34 cellular contexts compared by ENCODE assay signal in genomic region chr2:168097431-168097830, GRCh38.
DNase-seq lines count a peak whose midpoint lies in the region; ATAC-seq and TF ChIP-seq lines count a peak whose summit lies in the region.
"Had no signal": no experiment of that assay in that cellular context is flagged by ENCODE, and none has a peak within 500 bp of the region (broad histone marks: within the 10 kb centered on the region; RNA-seq: fewer than 3 reads in every experiment).

No MANE protein-coding gene starts in this region.

- H3K4me3 ChIP-seq in HEK293 (ENCODE audit: low read depth, low read length): no peak overlapping the region
- H3K4me3 ChIP-seq: A549, neural progenitor cell, pancreas, SJSA1, skin epidermis, thoracic aorta, vagina had no signal

- H3K4me1 ChIP-seq in HEK293 (ENCODE audit: control insufficient read depth, insufficient read depth, low read length): no peaks in the 10 kb centered on the region
- H3K4me1 ChIP-seq: A549, neural progenitor cell, pancreas, SJSA1, vagina had no signal

- POLR2A ChIA-PET in HEK293 (lab: Yijun Ruan, JAX): no interaction called here

- peak overlapping the region in 2 of 3 experiments; percentile 69 to 78 for H3K27ac Mint-ChIP-seq in nephron
- H3K27ac Mint-ChIP-seq: activated CD4-positive, alpha-beta T cell treated with anti-CD3 and anti-CD28 coated beads, Interleukin-2, amount 10 ng/mL, durations not matched to agents 24 days and 14 days; CD4-positive, alpha-beta T cell; memory B cell; neural progenitor cell had no signal

- H3K36me3 Mint-ChIP-seq in nephron (ENCODE audit: low read depth): peaks cover 44% of the 10 kb centered on the region

- no peak for ATAC-seq in stimulated activated naive CD8-positive, alpha-beta T cell treated with anti-CD3 and anti-CD28 coated beads, Interleukin-15, Interleukin-2, amounts not matched to agents 100 U/mL and 50 U/mL, for 24 hours
- ATAC-seq: A549, left colon, pancreas had no signal

- no peak overlapping the region for H3K4me3 Mint-ChIP-seq in nephron
- H3K4me3 Mint-ChIP-seq: activated CD4-positive, alpha-beta T cell treated with anti-CD3 and anti-CD28 coated beads, Interleukin-2, amount 10 ng/mL, durations not matched to agents 24 days and 14 days; CD4-positive, alpha-beta T cell; memory B cell; neural progenitor cell had no signal

- CTCF ChIA-PET in HEK293 (lab: Yijun Ruan, JAX): interaction anchor here (2.5 kb wide), 1 partner anchor 21 kb away, joined by 18 read pairs; no protein-coding TSS in a partner anchor

- H3K4me1 Mint-ChIP-seq in nephron: no peaks in the 10 kb centered on the region
- H3K4me1 Mint-ChIP-seq: activated CD4-positive, alpha-beta T cell treated with anti-CD3 and anti-CD28 coated beads, Interleukin-2, amount 10 ng/mL, durations not matched to agents 24 days and 14 days had no signal

- peaks cover 0 to 12% of the 10 kb centered on the region in 2 experiments; a peak in 2 of 3 replicates for H3K36me3 ChIP-seq in HEK293 (ENCODE audit: control insufficient read depth in 2 of 2, insufficient read depth in 1 of 2, low read length in 2 of 2)
- H3K36me3 ChIP-seq: neural progenitor cell, pancreas, SJSA1, thoracic aorta, vagina, WERI-Rb-1 had no signal

- no peaks in the 10 kb centered on the region for H3K9me3 ChIP-seq in HEK293 (ENCODE audit: control insufficient read depth, insufficient read depth, low read depth, low read length)
- H3K9me3 ChIP-seq: A549, pancreas, SJSA1, thoracic aorta, vagina had no signal

- H3K27ac ChIP-seq in HEK293 (ENCODE audit: extremely low read depth, low read depth, low read length): no peak overlapping the region
- peak overlapping the region; percentile 60 for H3K27ac ChIP-seq in epithelial cell of prostate
- H3K27ac ChIP-seq: A549, neural progenitor cell, pancreas, SJSA1, skin epidermis, thoracic aorta, vagina, WERI-Rb-1 had no signal

- DNase-seq in NCI-H69 (lab: John Stamatoyannopoulos, UW): peak; percentile 30
- peak; percentile 97 for DNase-seq in epithelial cell of prostate (ENCODE audit: low read depth, low spot score)
- no peak for DNase-seq in NCI-H1092 (lab: John Stamatoyannopoulos, UW)
- DNase-seq in GDM1 (lab: John Stamatoyannopoulos, UW): no peak
- no peak for DNase-seq in stimulated activated naive CD8-positive, alpha-beta T cell treated with anti-CD3 and anti-CD28 coated beads, Interleukin-15, Interleukin-2, amounts not matched to agents 100 U/mL and 50 U/mL, for 24 hours
- no peak for DNase-seq in activated gamma-delta T cell (lab: John Stamatoyannopoulos, UW)
- DNase-seq: activated CD4-positive, alpha-beta T cell treated with anti-CD3 and anti-CD28 coated beads, Interleukin-2, amount 10 ng/mL, durations not matched to agents 24 days and 14 days; activated effector memory CD4-positive, alpha-beta T cell treated with anti-CD3 and anti-CD28 coated beads, Interleukin-2, amount 50 U/mL, for 16 hours; activated T-cell treated with anti-CD3 and anti-CD28 coated beads, Interleukin-2, amount 50 U/mL, for 1 hour; AML-193; CD4-positive, alpha-beta T cell; central memory CD4-positive, alpha-beta T cell; cortex of kidney; DMS 273 treated with DMSO at 0.1 percent for 48 hours; effector memory CD4-positive, alpha-beta T cell; left colon; MV-4-11; NCI-H146; NCI-H2107; NCI-H510A; pancreas; retina; stimulated activated naive CD4-positive, alpha-beta T cell; T-helper 9 cell; WERI-Rb-1 had no signal

- TF ChIP-seq CTCF in HEK293 (tag by site-specific recombination; IDR thresholded peaks at IDR 0.05): no peak
- TF ChIP-seq CTCF in nephron (IDR thresholded peaks at IDR 0.05; ENCODE audit: unreplicated experiment in 3 of 3): no peak

- no peaks in the 10 kb centered on the region for H3K9me3 Mint-ChIP-seq in nephron
- H3K9me3 Mint-ChIP-seq: CD4-positive, alpha-beta T cell; memory B cell; neural progenitor cell had no signal

- H3K27me3 Mint-ChIP-seq in nephron (ENCODE audit: low read depth): no peaks in the 10 kb centered on the region
- H3K27me3 Mint-ChIP-seq: activated CD4-positive, alpha-beta T cell treated with anti-CD3 and anti-CD28 coated beads, Interleukin-2, amount 10 ng/mL, durations not matched to agents 24 days and 14 days; CD4-positive, alpha-beta T cell; memory B cell had no signal

TF ChIP-seq in HEK293, 187 proteins besides CTCF, POLR2A, EP300 and RAD21:
- TF ChIP-seq ZNF335 (tag by site-specific recombination; conservative IDR thresholded peaks at IDR 0.05) (no peak), ZFHX2 (tag by site-specific recombination; conservative IDR thresholded peaks at IDR 0.05) (peak; percentile 33), RBAK (tag by site-specific recombination; IDR thresholded peaks at IDR 0.05) (no peak), ZNF394 (tag by site-specific recombination; IDR thresholded peaks at IDR 0.05; ENCODE audit: borderline replicate concordance) (no peak), EGR2 (tag by site-specific recombination; IDR thresholded peaks at IDR 0.05; ENCODE audit: low read depth) (peak; percentile 59), GLIS1 (tag by site-specific recombination; IDR thresholded peaks at IDR 0.05) (no peak)

Comparison
In these comparisons a context has a peak if more than half of its experiments do, and no peak if none do; other contexts are left out.
1. DNase-seq: peak in NCI-H69 (single experiment) and epithelial cell of prostate (single experiment); none in NCI-H1092 (single experiment), GDM1 (single experiment), stimulated activated naive CD8-positive, alpha-beta T cell treated with anti-CD3 and anti-CD28 coated beads, Interleukin-15, Interleukin-2, amounts not matched to agents 100 U/mL and 50 U/mL, for 24 hours (single experiment) and activated gamma-delta T cell (single experiment).